In the genomic region with DNA sequence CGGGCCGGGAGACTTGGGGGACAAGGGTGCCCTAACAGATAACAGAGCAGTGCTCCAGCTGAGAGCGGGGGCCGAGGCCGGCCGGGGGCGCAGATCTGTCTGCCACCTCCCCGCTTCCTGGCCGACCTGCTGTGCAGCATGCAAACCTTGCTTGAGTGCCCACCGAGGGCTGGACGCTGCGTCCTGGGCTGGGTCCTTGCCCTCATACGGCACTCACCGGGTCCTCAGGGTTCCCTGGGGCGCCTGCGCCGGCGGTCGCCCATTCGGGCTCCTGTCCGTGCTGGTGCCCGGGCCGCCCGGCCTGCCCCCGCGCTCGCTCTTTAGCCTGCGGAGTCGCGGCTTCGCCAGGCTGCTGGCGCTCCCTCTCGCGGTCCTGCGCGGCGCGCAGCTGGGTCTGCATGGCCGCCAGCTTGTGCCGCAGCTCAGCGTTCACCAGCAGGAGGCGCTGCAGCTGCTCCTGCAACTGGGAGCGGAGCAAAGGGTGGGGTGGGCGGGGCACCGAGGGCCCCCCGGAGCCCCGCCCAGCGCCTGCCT, we compare ENCODE assay signal across 8 cellular contexts. TPM values are rescaled to one million over a fixed set of nuclear protein-coding genes. Genes with fewer than 3 reads are reported as not detected.
DNase-seq lines count a peak whose midpoint lies in the region; ATAC-seq and TF ChIP-seq lines count a peak whose summit lies in the region.

No MANE protein-coding gene starts in this region.

- peak overlapping the region; percentile 61 for H3K4me3 Mint-ChIP-seq in activated CD4-positive, alpha-beta T cell treated with anti-CD3 and anti-CD28 coated beads, Interleukin-2, amount 10 ng/mL, durations not matched to agents 7 days and 5 days
- H3K4me3 Mint-ChIP-seq in dendritic cell treated with granulocyte-macrophage colony-stimulating factor and Interleukin-4, amounts not matched to agents 40 ng/mL and 50 ng/mL, for 4 days: peak overlapping the region; percentile 83

- H3K9me3 ChIP-seq in lower lobe of right lung: no peaks in the 10 kb centered on the region

- ATAC-seq in GM18505 (IDR thresholded peaks at IDR 0.05; ENCODE audit: unreplicated experiment) (peak; percentile 61), HG02981 (IDR thresholded peaks at IDR 0.05; ENCODE audit: unreplicated experiment) (peak; percentile 46), lower lobe of right lung (peak; percentile 67 to 88)

- H3K27me3 Mint-ChIP-seq in activated CD4-positive, alpha-beta T cell treated with anti-CD3 and anti-CD28 coated beads, Interleukin-2, amount 10 ng/mL, durations not matched to agents 7 days and 5 days: no peaks in the 10 kb centered on the region
- no peaks in the 10 kb centered on the region for H3K27me3 Mint-ChIP-seq in dendritic cell treated with granulocyte-macrophage colony-stimulating factor and Interleukin-4, amounts not matched to agents 40 ng/mL and 50 ng/mL, for 4 days

- H3K4me1 Mint-ChIP-seq in activated CD4-positive, alpha-beta T cell treated with anti-CD3 and anti-CD28 coated beads, Interleukin-2, amount 10 ng/mL, durations not matched to agents 7 days and 5 days: peaks cover 34% of the 10 kb centered on the region
- H3K4me1 Mint-ChIP-seq in dendritic cell treated with granulocyte-macrophage colony-stimulating factor and Interleukin-4, amounts not matched to agents 40 ng/mL and 50 ng/mL, for 4 days (ENCODE audit: low read depth): peaks cover 81% of the 10 kb centered on the region

- peak; percentile 72 for TF ChIP-seq CTCF in lower lobe of right lung (IDR thresholded peaks at IDR 0.05)

- peak overlapping the region; percentile 95 for H3K27ac ChIP-seq in lower lobe of right lung

- intact Hi-C loops in dendritic cell treated with granulocyte-macrophage colony-stimulating factor and Interleukin-4, amounts not matched to agents 40 ng/mL and 50 ng/mL, for 4 days (cut with micrococcal nuclease): loop anchor here (1.0 to 2.0 kb wide), 3 partner anchors 17 to 72 kb away; no protein-coding TSS in a partner anchor
- intact Hi-C loops in lower lobe of right lung (cut with DNase I): no loop called here

- POLR2A ChIA-PET in activated CD4-positive, alpha-beta T cell treated with anti-CD3 and anti-CD28 coated beads, Interleukin-2, amount 10 ng/mL, durations not matched to agents 7 days and 5 days (lab: Charles Lee): no interaction called here

- H3K27ac Mint-ChIP-seq in activated CD4-positive, alpha-beta T cell treated with anti-CD3 and anti-CD28 coated beads, Interleukin-2, amount 10 ng/mL, durations not matched to agents 7 days and 5 days: peak overlapping the region; percentile 64
- H3K27ac Mint-ChIP-seq in dendritic cell treated with granulocyte-macrophage colony-stimulating factor and Interleukin-4, amounts not matched to agents 40 ng/mL and 50 ng/mL, for 4 days: peak overlapping the region; percentile 90

- H3K9me3 Mint-ChIP-seq in activated CD4-positive, alpha-beta T cell treated with anti-CD3 and anti-CD28 coated beads, Interleukin-2, amount 10 ng/mL, durations not matched to agents 7 days and 5 days: no peaks in the 10 kb centered on the region
- no peaks in the 10 kb centered on the region for H3K9me3 Mint-ChIP-seq in dendritic cell treated with granulocyte-macrophage colony-stimulating factor and Interleukin-4, amounts not matched to agents 40 ng/mL and 50 ng/mL, for 4 days

- H3K4me1 ChIP-seq in lower lobe of right lung: peaks cover 65% of the 10 kb centered on the region

- H3K36me3 Mint-ChIP-seq in activated CD4-positive, alpha-beta T cell treated with anti-CD3 and anti-CD28 coated beads, Interleukin-2, amount 10 ng/mL, durations not matched to agents 7 days and 5 days (ENCODE audit: low read depth): peaks cover 23% of the 10 kb centered on the region
- peaks cover 74% of the 10 kb centered on the region for H3K36me3 Mint-ChIP-seq in dendritic cell treated with granulocyte-macrophage colony-stimulating factor and Interleukin-4, amounts not matched to agents 40 ng/mL and 50 ng/mL, for 4 days (ENCODE audit: low read depth)

- peak; percentile 48 for DNase-seq in A172 (ENCODE audit: low spot score)
- DNase-seq in NCI-H345 (lab: John Stamatoyannopoulos, UW): peak; percentile 84
- DNase-seq in activated CD4-positive, alpha-beta T cell treated with anti-CD3 and anti-CD28 coated beads, Interleukin-2, amount 10 ng/mL, durations not matched to agents 7 days and 5 days: peak; percentile 94
- DNase-seq in lower lobe of right lung: peak; percentile 97
- DNase-seq in stimulated activated CD4-positive, alpha-beta T cell treated with anti-CD3 and anti-CD28 coated beads, Interleukin-4, amount 100 ng/mL, for 48 hours (ENCODE audit: low read depth in 2 of 2): peak; percentile 91 to 92

- CTCF ChIA-PET in activated CD4-positive, alpha-beta T cell treated with anti-CD3 and anti-CD28 coated beads, Interleukin-2, amount 10 ng/mL, durations not matched to agents 7 days and 5 days (lab: Charles Lee): interaction anchor here (0.6 to 3.0 kb wide), 23 partner anchors 9 to 456 kb away, joined by 3 to 29 read pairs (median 4); partner anchors contain the start of gene INPP5K

- H3K36me3 ChIP-seq in lower lobe of right lung: peaks cover 39% of the 10 kb centered on the region

- peak overlapping the region; percentile 84 for H3K4me3 ChIP-seq in lower lobe of right lung

- no peaks in the 10 kb centered on the region for H3K27me3 ChIP-seq in lower lobe of right lung (ENCODE audit: low read depth)

- TF ChIP-seq POLR2A in GM18505 (IDR thresholded peaks at IDR 0.05; ENCODE audit: borderline replicate concordance, extremely low read depth, insufficient read depth, insufficient read length): no peak

RNA-seq across cellular contexts. Expression of gene RILP, which starts 1.0 kb away (rescaled TPM):
- total RNA-seq in A172 (2014; rRNA removed; shearing (Covaris generic)): 5.6 and 20.3 TPM in 2 replicates
- 1 to 10 TPM; 2.6 to 3.9 TPM for total RNA-seq in activated CD4-positive, alpha-beta T cell treated with anti-CD3 and anti-CD28 coated beads, Interleukin-2, amount 10 ng/mL, durations not matched to agents 7 days and 5 days
- 41.5 TPM for total RNA-seq in lower lobe of right lung

RNA-seq across cellular contexts. Expression of gene SCARF1, which starts 3.1 kb away (rescaled TPM):
- 1.0 and 1.1 TPM in 2 replicates for total RNA-seq in A172 (2014; rRNA removed; shearing (Covaris generic))
- 1 to 10 TPM in 1 of 2 experiments, under 1 TPM in 1; 0.87 to 1.0 TPM for total RNA-seq in activated CD4-positive, alpha-beta T cell treated with anti-CD3 and anti-CD28 coated beads, Interleukin-2, amount 10 ng/mL, durations not matched to agents 7 days and 5 days
- 37.4 TPM for total RNA-seq in lower lobe of right lung

RNA-seq across cellular contexts. Expression of gene SLC43A2, which starts 20.0 kb away (rescaled TPM):
- total RNA-seq in A172 (2014; rRNA removed; shearing (Covaris generic)): 6.5 and 8.0 TPM in 2 replicates
- under 1 TPM; 0.40 to 0.52 TPM for total RNA-seq in activated CD4-positive, alpha-beta T cell treated with anti-CD3 and anti-CD28 coated beads, Interleukin-2, amount 10 ng/mL, durations not matched to agents 7 days and 5 days
- 44.6 TPM for total RNA-seq in lower lobe of right lung

RNA-seq across cellular contexts. Expression of gene PRPF8, which starts 36.0 kb away (rescaled TPM):
- 77.9 and 90.5 TPM in 2 replicates for total RNA-seq in A172 (2014; rRNA removed; shearing (Covaris generic))
- 100 to 1,000 TPM; 302 to 316 TPM for total RNA-seq in activated CD4-positive, alpha-beta T cell treated with anti-CD3 and anti-CD28 coated beads, Interleukin-2, amount 10 ng/mL, durations not matched to agents 7 days and 5 days
- 280 TPM for total RNA-seq in lower lobe of right lung

Comparison
In these comparisons a context has a peak if more than half of its experiments do, and no peak if none do; other contexts are left out.
1. Peak in every context shown above with its lines: DNase-seq, ATAC-seq, H3K4me3 ChIP-seq and H3K27ac ChIP-seq.
2. RNA of gene SCARF1, which starts 3.1 kb away (total RNA-seq): 37.4 TPM in lower lobe of right lung (single experiment); 1.0 to 1.1 TPM in A172 and 0.87 to 1.0 TPM in activated CD4-positive, alpha-beta T cell treated with anti-CD3 and anti-CD28 coated beads, Interleukin-2, amount 10 ng/mL, durations not matched to agents 7 days and 5 days; every median in the first group is over 10 times any median in the second.